Comparison of ENCODE assay signal across 1 cellular context in genomic region chr5:435961-436640, GRCh38.
TF ChIP-seq lines count a peak whose summit lies in the region.

No MANE protein-coding gene starts in this region.

TF ChIP-seq in K562, 482 proteins besides CTCF, POLR2A, EP300 and RAD21:
- no peak for TF ChIP-seq TCFL5 (CRISPR knock-in tag; conservative IDR thresholded peaks at IDR 0.05)
- TF ChIP-seq EGR1 (conservative IDR thresholded peaks at IDR 0.05): peak; percentile 32; the same call in 1 of the 2 replicates
- 0 out of 2 replicates have a peak, but pooled peaks have one; percentile 34 for TF ChIP-seq ZNF224 (CRISPR knock-in tag; IDR thresholded peaks at IDR 0.05)
- no peak for TF ChIP-seq SMARCE1 (IDR thresholded peaks at IDR 0.05)
- no peak for TF ChIP-seq PURB (CRISPR knock-in tag; IDR thresholded peaks at IDR 0.05; ENCODE audit: low read depth)
- no peak for TF ChIP-seq NR1H2 (CRISPR knock-in tag; IDR thresholded peaks at IDR 0.05)
- no peak for TF ChIP-seq ZNF778 (CRISPR knock-in tag; IDR thresholded peaks at IDR 0.05)
- no peak for TF ChIP-seq MTA2 (IDR thresholded peaks at IDR 0.05; ENCODE audit: low read depth)
- no peak for TF ChIP-seq TEAD2 (tag; IDR thresholded peaks at IDR 0.05)
- 0 out of 2 replicates have a peak, but pooled peaks have one; percentile 13 for TF ChIP-seq ZBTB33 (CRISPR knock-in tag; IDR thresholded peaks at IDR 0.05)
- TF ChIP-seq ZBTB7A (IDR thresholded peaks at IDR 0.05; ENCODE audit: borderline replicate concordance, control insufficient read depth, low read depth, low read length): 0 out of 2 replicates have a peak, but pooled peaks have one; percentile 18
